In the genomic region with DNA sequence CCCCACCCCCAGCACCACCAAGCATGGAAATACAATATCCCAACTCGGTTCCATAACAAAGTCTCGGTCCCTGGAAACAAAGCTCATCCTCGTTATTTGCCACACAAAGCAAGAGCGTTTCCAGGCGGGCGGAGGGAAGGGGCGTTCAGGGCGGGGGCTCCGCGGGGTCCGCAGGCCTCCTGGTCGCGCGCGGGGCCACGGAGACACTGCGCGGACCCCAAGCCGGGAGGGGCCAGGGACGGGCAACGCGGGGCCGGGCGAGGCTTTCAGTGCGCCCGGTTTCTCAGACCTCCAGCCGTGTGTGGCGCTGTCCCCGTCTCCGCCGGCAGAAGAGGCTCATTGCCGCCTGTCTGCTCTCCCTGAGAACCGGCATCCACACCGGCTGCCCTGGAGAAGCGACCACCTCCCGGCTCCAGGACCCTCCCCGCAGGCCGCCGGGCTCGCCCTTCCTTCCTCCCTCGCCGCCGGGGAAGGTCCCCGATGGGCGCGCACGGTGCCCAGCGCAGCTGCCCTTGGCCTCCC, we compare ENCODE assay signal across 30 cellular contexts.
"Had no signal": no experiment of that assay in that cellular context is flagged by ENCODE, and none has a peak within 500 bp of the region (broad histone marks: within the 10 kb centered on the region; RNA-seq: fewer than 3 reads in every experiment).

No MANE protein-coding gene starts in this region.

- H3K4me3 Mint-ChIP-seq: dendritic cell treated with granulocyte-macrophage colony-stimulating factor and Interleukin-4, amounts not matched to agents 40 ng/mL and 50 ng/mL, for 4 days; naive thymus-derived CD4-positive, alpha-beta T cell; nephron; neural progenitor cell; stimulated activated naive CD8-positive, alpha-beta T cell treated with anti-CD3 and anti-CD28 coated beads, Interleukin-15, Interleukin-2, amounts not matched to agents 100 ng/mL and 50 ng/mL, for 24 hours had no signal

- H3K4me3 ChIP-seq: colonic mucosa, esophagus muscularis mucosa, gastroesophageal sphincter, heart left ventricle, hepatocyte, lung, neural progenitor cell, prostate gland, right atrium auricular region, smooth muscle cell, suprapubic skin, tibial artery, upper lobe of left lung, vagina had no signal

- H3K36me3 ChIP-seq: colonic mucosa, esophagus muscularis mucosa, gastroesophageal sphincter, heart left ventricle, neural progenitor cell, prostate gland, right atrium auricular region, suprapubic skin, tibial artery, upper lobe of left lung, vagina had no signal

- DNase-seq: colonic mucosa; effector memory CD4-positive, alpha-beta T cell; foreskin keratinocyte; heart left ventricle; kidney; mesendoderm; midbrain; naive thymus-derived CD4-positive, alpha-beta T cell; nucleus accumbens; stimulated activated CD4-positive, alpha-beta T cell treated with anti-CD3 and anti-CD28 coated beads, Interleukin-12 subunit alpha, Interleukin-12 subunit beta, amount 100 ng/mL, for 4 hours; stimulated activated CD4-positive, alpha-beta T cell treated with anti-CD3 and anti-CD28 coated beads, Interleukin-1b, Interleukin-23, amount 100 ng/mL, for 48 hours; stimulated activated CD4-positive, alpha-beta T cell treated with anti-CD3 and anti-CD28 coated beads, Interleukin-4, amount 100 ng/mL, for 1 hour; stimulated activated CD8-positive, alpha-beta memory T cell treated with anti-CD3 and anti-CD28 coated beads, Interleukin-4, amount 100 ng/mL, for 48 hours; tibial artery had no signal

- H3K27ac ChIP-seq: colonic mucosa, esophagus muscularis mucosa, foreskin keratinocyte, gastroesophageal sphincter, heart left ventricle, hepatocyte, neural progenitor cell, prostate gland, right atrium auricular region, suprapubic skin, tibial artery, upper lobe of left lung, vagina had no signal

- ATAC-seq: foreskin keratinocyte; gastroesophageal sphincter; heart left ventricle; left lobe of liver; naive thymus-derived CD4-positive, alpha-beta T cell; sciatic nerve had no signal

- H3K27me3 Mint-ChIP-seq: dendritic cell treated with granulocyte-macrophage colony-stimulating factor and Interleukin-4, amounts not matched to agents 40 ng/mL and 50 ng/mL, for 4 days; stimulated activated naive CD8-positive, alpha-beta T cell treated with anti-CD3 and anti-CD28 coated beads, Interleukin-15, Interleukin-2, amounts not matched to agents 100 ng/mL and 50 ng/mL, for 24 hours had no signal

- H3K4me2 ChIP-seq: hepatocyte, neural progenitor cell, smooth muscle cell had no signal

- H2AFZ ChIP-seq: hepatocyte, neural progenitor cell had no signal

- H3K27ac Mint-ChIP-seq: dendritic cell treated with granulocyte-macrophage colony-stimulating factor and Interleukin-4, amounts not matched to agents 40 ng/mL and 50 ng/mL, for 4 days; naive thymus-derived CD4-positive, alpha-beta T cell; nephron; neural progenitor cell; stimulated activated naive CD8-positive, alpha-beta T cell treated with anti-CD3 and anti-CD28 coated beads, Interleukin-15, Interleukin-2, amounts not matched to agents 100 ng/mL and 50 ng/mL, for 24 hours had no signal

- H3K79me2 ChIP-seq: hepatocyte had no signal

- H3K36me3 Mint-ChIP-seq: neural progenitor cell had no signal

- H3K4me1 ChIP-seq: colonic mucosa, esophagus muscularis mucosa, foreskin keratinocyte, gastroesophageal sphincter, heart left ventricle, neural progenitor cell, prostate gland, right atrium auricular region, suprapubic skin, tibial artery, upper lobe of left lung, vagina had no signal

- H3K27me3 ChIP-seq: colonic mucosa, esophagus muscularis mucosa, foreskin keratinocyte, gastroesophageal sphincter, heart left ventricle, hepatocyte, neural progenitor cell, right atrium auricular region, suprapubic skin, tibial artery, upper lobe of left lung, vagina had no signal

- H3K9me3 ChIP-seq: colonic mucosa, prostate gland, right atrium auricular region, suprapubic skin, tibial artery, vagina had no signal
